Comparison of ENCODE assay signal across 1 cellular context in the genomic region with DNA sequence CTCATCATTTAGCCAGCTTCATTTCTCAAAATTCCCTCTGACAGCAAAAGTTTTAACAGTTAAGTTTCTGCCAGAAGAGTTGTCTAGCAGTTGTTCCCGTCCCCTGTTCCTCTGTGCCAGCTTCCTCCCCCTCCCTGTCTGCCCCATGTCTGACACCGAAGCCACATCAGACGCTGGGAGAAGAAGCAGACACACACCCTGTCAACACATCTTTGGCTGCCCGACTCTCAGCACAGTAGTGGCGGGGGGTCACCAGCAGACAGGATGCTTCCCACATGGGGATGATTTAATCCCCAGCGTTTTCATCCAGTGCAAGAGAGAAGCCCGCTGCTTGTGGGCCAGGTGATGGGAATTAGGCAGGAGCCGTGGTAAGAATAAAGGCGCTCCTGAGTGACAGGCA.
TF ChIP-seq lines count a peak whose summit lies in the region.

No MANE protein-coding gene starts in this region.

TF ChIP-seq in H1, 55 proteins besides CTCF, POLR2A, EP300 and RAD21 (continued from another document):
- TF ChIP-seq, protein P1, sequence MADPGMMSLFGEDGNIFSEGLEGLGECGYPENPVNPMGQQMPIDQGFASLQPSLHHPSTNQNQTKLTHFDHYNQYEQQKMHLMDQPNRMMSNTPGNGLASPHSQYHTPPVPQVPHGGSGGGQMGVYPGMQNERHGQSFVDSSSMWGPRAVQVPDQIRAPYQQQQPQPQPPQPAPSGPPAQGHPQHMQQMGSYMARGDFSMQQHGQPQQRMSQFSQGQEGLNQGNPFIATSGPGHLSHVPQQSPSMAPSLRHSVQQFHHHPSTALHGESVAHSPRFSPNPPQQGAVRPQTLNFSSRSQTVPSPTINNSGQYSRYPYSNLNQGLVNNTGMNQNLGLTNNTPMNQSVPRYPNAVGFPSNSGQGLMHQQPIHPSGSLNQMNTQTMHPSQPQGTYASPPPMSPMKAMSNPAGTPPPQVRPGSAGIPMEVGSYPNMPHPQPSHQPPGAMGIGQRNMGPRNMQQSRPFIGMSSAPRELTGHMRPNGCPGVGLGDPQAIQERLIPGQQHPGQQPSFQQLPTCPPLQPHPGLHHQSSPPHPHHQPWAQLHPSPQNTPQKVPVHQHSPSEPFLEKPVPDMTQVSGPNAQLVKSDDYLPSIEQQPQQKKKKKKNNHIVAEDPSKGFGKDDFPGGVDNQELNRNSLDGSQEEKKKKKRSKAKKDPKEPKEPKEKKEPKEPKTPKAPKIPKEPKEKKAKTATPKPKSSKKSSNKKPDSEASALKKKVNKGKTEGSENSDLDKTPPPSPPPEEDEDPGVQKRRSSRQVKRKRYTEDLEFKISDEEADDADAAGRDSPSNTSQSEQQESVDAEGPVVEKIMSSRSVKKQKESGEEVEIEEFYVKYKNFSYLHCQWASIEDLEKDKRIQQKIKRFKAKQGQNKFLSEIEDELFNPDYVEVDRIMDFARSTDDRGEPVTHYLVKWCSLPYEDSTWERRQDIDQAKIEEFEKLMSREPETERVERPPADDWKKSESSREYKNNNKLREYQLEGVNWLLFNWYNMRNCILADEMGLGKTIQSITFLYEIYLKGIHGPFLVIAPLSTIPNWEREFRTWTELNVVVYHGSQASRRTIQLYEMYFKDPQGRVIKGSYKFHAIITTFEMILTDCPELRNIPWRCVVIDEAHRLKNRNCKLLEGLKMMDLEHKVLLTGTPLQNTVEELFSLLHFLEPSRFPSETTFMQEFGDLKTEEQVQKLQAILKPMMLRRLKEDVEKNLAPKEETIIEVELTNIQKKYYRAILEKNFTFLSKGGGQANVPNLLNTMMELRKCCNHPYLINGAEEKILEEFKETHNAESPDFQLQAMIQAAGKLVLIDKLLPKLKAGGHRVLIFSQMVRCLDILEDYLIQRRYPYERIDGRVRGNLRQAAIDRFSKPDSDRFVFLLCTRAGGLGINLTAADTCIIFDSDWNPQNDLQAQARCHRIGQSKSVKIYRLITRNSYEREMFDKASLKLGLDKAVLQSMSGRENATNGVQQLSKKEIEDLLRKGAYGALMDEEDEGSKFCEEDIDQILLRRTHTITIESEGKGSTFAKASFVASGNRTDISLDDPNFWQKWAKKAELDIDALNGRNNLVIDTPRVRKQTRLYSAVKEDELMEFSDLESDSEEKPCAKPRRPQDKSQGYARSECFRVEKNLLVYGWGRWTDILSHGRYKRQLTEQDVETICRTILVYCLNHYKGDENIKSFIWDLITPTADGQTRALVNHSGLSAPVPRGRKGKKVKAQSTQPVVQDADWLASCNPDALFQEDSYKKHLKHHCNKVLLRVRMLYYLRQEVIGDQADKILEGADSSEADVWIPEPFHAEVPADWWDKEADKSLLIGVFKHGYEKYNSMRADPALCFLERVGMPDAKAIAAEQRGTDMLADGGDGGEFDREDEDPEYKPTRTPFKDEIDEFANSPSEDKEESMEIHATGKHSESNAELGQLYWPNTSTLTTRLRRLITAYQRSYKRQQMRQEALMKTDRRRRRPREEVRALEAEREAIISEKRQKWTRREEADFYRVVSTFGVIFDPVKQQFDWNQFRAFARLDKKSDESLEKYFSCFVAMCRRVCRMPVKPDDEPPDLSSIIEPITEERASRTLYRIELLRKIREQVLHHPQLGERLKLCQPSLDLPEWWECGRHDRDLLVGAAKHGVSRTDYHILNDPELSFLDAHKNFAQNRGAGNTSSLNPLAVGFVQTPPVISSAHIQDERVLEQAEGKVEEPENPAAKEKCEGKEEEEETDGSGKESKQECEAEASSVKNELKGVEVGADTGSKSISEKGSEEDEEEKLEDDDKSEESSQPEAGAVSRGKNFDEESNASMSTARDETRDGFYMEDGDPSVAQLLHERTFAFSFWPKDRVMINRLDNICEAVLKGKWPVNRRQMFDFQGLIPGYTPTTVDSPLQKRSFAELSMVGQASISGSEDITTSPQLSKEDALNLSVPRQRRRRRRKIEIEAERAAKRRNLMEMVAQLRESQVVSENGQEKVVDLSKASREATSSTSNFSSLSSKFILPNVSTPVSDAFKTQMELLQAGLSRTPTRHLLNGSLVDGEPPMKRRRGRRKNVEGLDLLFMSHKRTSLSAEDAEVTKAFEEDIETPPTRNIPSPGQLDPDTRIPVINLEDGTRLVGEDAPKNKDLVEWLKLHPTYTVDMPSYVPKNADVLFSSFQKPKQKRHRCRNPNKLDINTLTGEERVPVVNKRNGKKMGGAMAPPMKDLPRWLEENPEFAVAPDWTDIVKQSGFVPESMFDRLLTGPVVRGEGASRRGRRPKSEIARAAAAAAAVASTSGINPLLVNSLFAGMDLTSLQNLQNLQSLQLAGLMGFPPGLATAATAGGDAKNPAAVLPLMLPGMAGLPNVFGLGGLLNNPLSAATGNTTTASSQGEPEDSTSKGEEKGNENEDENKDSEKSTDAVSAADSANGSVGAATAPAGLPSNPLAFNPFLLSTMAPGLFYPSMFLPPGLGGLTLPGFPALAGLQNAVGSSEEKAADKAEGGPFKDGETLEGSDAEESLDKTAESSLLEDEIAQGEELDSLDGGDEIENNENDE (IDR thresholded peaks at IDR 0.05; ENCODE audit: insufficient replicate concordance, low read length), result no peak
- no peak for TF ChIP-seq ATF2 (IDR thresholded peaks at IDR 0.05; ENCODE audit: low read length)
